In genomic region chr13:46052314-46053161, GRCh38 we compare ENCODE assay signal across 8 cellular contexts. TPM values are rescaled to one million over a fixed set of nuclear protein-coding genes. Genes with fewer than 3 reads are reported as not detected.
A peak's percentile ranks its signal among the peaks of the same experiment; 100 is the strongest.
DNase-seq lines count a peak whose midpoint lies in the region; ATAC-seq, FAIRE-seq and TF ChIP-seq lines count a peak whose summit lies in the region.

Gene ZC3H13, minus strand, starts transcription at chr13:46052746. Its CDS starts 7,239 bp downstream, at chr13:46045507.

- no peaks in the 10 kb centered on the region for H3K9me3 ChIP-seq in smooth muscle cell (replicated peaks; ENCODE audit: low read depth)

- H4K20me1 ChIP-seq in smooth muscle cell (ENCODE audit: low read depth) = peaks cover 35% of the 10 kb centered on the region

- H3K27ac ChIP-seq in smooth muscle cell (ENCODE audit: low read depth) = peak within 1 kb of the TSS; percentile 82

- H3K27me3 ChIP-seq in bronchial epithelial cell (ENCODE audit: control insufficient read depth, insufficient read depth, low read length) (no peaks in the 10 kb centered on the region), smooth muscle cell (ENCODE audit: low read depth) (no peaks in the 10 kb centered on the region)

- TF ChIP-seq CTCF in WI38 (IDR thresholded peaks at IDR 0.05; ENCODE audit: low read depth, low read length) (peak; percentile 26; the same call in 1 of the 2 replicates), bronchial epithelial cell (IDR thresholded peaks at IDR 0.05; ENCODE audit: insufficient read depth, low read length, severe bottlenecking) (peak; percentile 44), smooth muscle cell (IDR thresholded peaks at IDR 0.05; ENCODE audit: borderline replicate concordance, insufficient read depth, poor library complexity, severe bottlenecking) (peak; percentile 16)

- H3F3A ChIP-seq in smooth muscle cell (ENCODE audit: low read depth) = no peaks in the 10 kb centered on the region

- FAIRE-seq in bronchial epithelial cell (lab: Jason Lieb, UNC) = no peak

- H3K79me2 ChIP-seq in smooth muscle cell (ENCODE audit: low read depth) = peaks cover 48% of the 10 kb centered on the region

- no peaks in the 10 kb centered on the region for H3K36me3 ChIP-seq in bronchial epithelial cell (ENCODE audit: control insufficient read depth, insufficient read depth, low read length)
- no peaks in the 10 kb centered on the region for H3K36me3 ChIP-seq in smooth muscle cell (ENCODE audit: low read depth)

- WGBS in smooth muscle cell (ENCODE audit: low lambda C conversion rate) = under 1% methylated on average over 57 of the region's 57 CpGs

- peak within 1 kb of the TSS; percentile 90 for H3K9ac ChIP-seq in smooth muscle cell (ENCODE audit: low read depth)

- H3K4me1 ChIP-seq in smooth muscle cell (ENCODE audit: low read depth) = peaks cover 27% of the 10 kb centered on the region

- peak within 1 kb of the TSS; percentile 97 for H3K4me3 ChIP-seq in WI38 (ENCODE audit: low read depth, low read length)
- H3K4me3 ChIP-seq in bronchial epithelial cell (ENCODE audit: low read depth, low read length) = peak within 1 kb of the TSS; percentile 69
- peak within 1 kb of the TSS; percentile 78 for H3K4me3 ChIP-seq in smooth muscle cell

- ATAC-seq in GM18907 (IDR thresholded peaks at IDR 0.05; ENCODE audit: unreplicated experiment) (peak; percentile 99), HG03159 (IDR thresholded peaks at IDR 0.05; ENCODE audit: unreplicated experiment) (peak; percentile 99)

- DNase-seq in AG08396 (ENCODE audit: low spot score) (peak; percentile 95), NCI-H2227 treated with DMSO at 0.1 percent for 48 hours (lab: John Stamatoyannopoulos, UW) (peak; percentile 72), bronchial epithelial cell (ENCODE audit: low read depth) (peak; percentile 94), iPS-NIHi7 (ENCODE audit: extremely low spot score) (peak; percentile 96), smooth muscle cell (lab: John Stamatoyannopoulos, UW; ENCODE audit: unreplicated experiment) (peak; percentile 65)

- H2AFZ ChIP-seq in smooth muscle cell (ENCODE audit: low read depth) = peak within 1 kb of the TSS; percentile 97

- peak within 1 kb of the TSS; percentile 84 for H3K4me2 ChIP-seq in smooth muscle cell

RNA-seq across cellular contexts. Expression of gene ZC3H13, which starts in this region (rescaled TPM):
- total RNA-seq in bronchial epithelial cell (10.5 and 15.5 TPM in 2 replicates), smooth muscle cell (20.4 and 21.6 TPM in 2 replicates)
- 37.7 and 41.9 TPM in 2 replicates for polyA plus RNA-seq in smooth muscle cell

Comparison
In these comparisons a context has a peak if more than half of its experiments do, and no peak if none do; other contexts are left out.
1. Peak in every context shown above with its lines: DNase-seq, ATAC-seq, H3K4me3 ChIP-seq and H3K27ac ChIP-seq.